In the genomic region with DNA sequence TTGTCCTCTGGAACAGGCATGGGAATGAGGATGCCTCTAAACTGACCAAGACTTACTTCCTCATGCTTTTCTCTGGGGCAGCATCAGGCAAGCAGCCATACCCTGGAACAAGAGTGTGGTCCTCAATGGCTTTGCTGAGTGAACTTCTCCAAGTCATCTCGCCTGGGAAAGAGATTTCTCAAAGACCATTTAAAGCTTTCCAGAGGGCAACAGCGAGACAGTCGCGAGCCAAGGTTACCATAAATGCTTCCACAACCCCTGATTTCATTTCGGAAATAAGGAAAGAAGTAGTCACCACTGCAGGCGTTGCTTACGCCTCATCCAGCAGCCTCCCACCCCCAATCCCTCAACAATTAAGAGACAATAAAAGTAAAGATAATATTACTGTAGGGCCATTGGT, we compare ENCODE assay signal across 12 cellular contexts. TPM values are rescaled to one million over a fixed set of nuclear protein-coding genes. Genes with fewer than 3 reads are reported as not detected.
DNase-seq lines count a peak whose midpoint lies in the region; ATAC-seq and TF ChIP-seq lines count a peak whose summit lies in the region.
"Had no signal": no experiment of that assay in that cellular context is flagged by ENCODE, and none has a peak within 500 bp of the region (broad histone marks: within the 10 kb centered on the region; RNA-seq: fewer than 3 reads in every experiment).

No MANE protein-coding gene starts in this region.

- 0 out of 2 replicates have a peak, but pooled peaks cover 2% of the 10 kb centered on the region for H3K9me3 ChIP-seq in IMR-90 (ENCODE audit: control insufficient read depth, insufficient read depth, low read length)
- no peaks in the 10 kb centered on the region for H3K9me3 ChIP-seq in trophoblast cell (ENCODE audit: insufficient read depth, low read depth, low read length)
- H3K9me3 ChIP-seq in CD4-positive, alpha-beta memory T cell (ENCODE audit: control insufficient read depth in 1 of 2, low read length in 2 of 2): no peaks in the 10 kb centered on the region
- H3K9me3 ChIP-seq: pancreas had no signal

- 67% methylated on average over 1 of the region's 7 CpGs; no CpG with 5 or more reads in 1 of the 2 experiments for WGBS in IMR-90 (ENCODE audit: extremely low coverage in 2 of 2, insufficient read length in 1 of 2), 2 experiments
- WGBS in trophoblast cell (ENCODE audit: extremely low coverage, insufficient coverage, insufficient read length): no CpG with 5 or more reads among the region's 7 CpGs

- H3K18ac ChIP-seq in IMR-90 (ENCODE audit: low read depth, low read length) (no peak overlapping the region), trophoblast cell (ENCODE audit: low read length) (no peak overlapping the region)

- H3K14ac ChIP-seq in IMR-90 (replicated peaks; ENCODE audit: low read depth, low read length): no peak overlapping the region
- no peak overlapping the region for H3K14ac ChIP-seq in trophoblast cell (ENCODE audit: low read length)

- POLR2A ChIA-PET in IMR-90 (lab: Charles Lee; ENCODE audit: unreplicated experiment): no interaction called here
- POLR2A ChIA-PET in CD4-positive, alpha-beta memory T cell (lab: Charles Lee; ENCODE audit: partially characterized antibody): no interaction called here

- no peak for TF ChIP-seq RAD21 in IMR-90 (IDR thresholded peaks at IDR 0.05; ENCODE audit: low read length)

- peaks cover 8 to 16% of the 10 kb centered on the region in 2 experiments; a peak in 2 of 4 replicates for H3K79me1 ChIP-seq in IMR-90 (ENCODE audit: low read depth in 1 of 2, low read length in 2 of 2)
- peaks cover 9% of the 10 kb centered on the region for H3K79me1 ChIP-seq in trophoblast cell (ENCODE audit: low read length)

- peak overlapping the region; percentile 83 for H2BK12ac ChIP-seq in trophoblast cell (ENCODE audit: low read length)

- H3K4me1 Mint-ChIP-seq in CD4-positive, alpha-beta memory T cell: peaks cover 0 to 15% (median 3%) of the 10 kb centered on the region in 4 donors
- peaks cover 6% of the 10 kb centered on the region for H3K4me1 Mint-ChIP-seq in activated T-cell treated with anti-CD3 and anti-CD28 coated beads, Interleukin-2, amount 50 U/mL, for 4 hours (ENCODE audit: low read depth)

- H2BK15ac ChIP-seq in IMR-90 (ENCODE audit: low read depth, low read length): no peak overlapping the region

- no peaks in the 10 kb centered on the region; the same call in 1 of the 2 replicates for H3K9me1 ChIP-seq in IMR-90 (ENCODE audit: insufficient read depth, low read length)

- H3K4me3 Mint-ChIP-seq in CD4-positive, alpha-beta memory T cell: peak overlapping the region in 1 of 8 donors; percentile 33
- no peak overlapping the region for H3K4me3 Mint-ChIP-seq in activated T-cell treated with anti-CD3 and anti-CD28 coated beads, Interleukin-2, amount 50 U/mL, for 4 hours

- no TSS peak for BruUV-seq in IMR-90 (replicated peaks; lab: Mats Ljungman, UMichigan)

- H3K4me3 ChIP-seq in IMR-90 (ENCODE audit: insufficient read depth, low read depth, low read length): no peak overlapping the region
- H3K4me3 ChIP-seq in foreskin fibroblast (ENCODE audit: low read depth in 1 of 2, low read length in 2 of 2): peak overlapping the region; percentile 50 to 53
- no peak overlapping the region for H3K4me3 ChIP-seq in trophoblast cell (ENCODE audit: low read depth, low read length)
- H3K4me3 ChIP-seq in CD4-positive, alpha-beta memory T cell (ENCODE audit: low read length in 2 of 2): no peak overlapping the region
- H3K4me3 ChIP-seq: K562 had no signal

- H3K9ac ChIP-seq in IMR-90 (ENCODE audit: low read depth, low read length) (no peak overlapping the region), trophoblast cell (ENCODE audit: low read length) (no peak overlapping the region)

- H3K36me3 Mint-ChIP-seq in CD4-positive, alpha-beta memory T cell: no peaks in the 10 kb centered on the region
- no peaks in the 10 kb centered on the region for H3K36me3 Mint-ChIP-seq in activated T-cell treated with anti-CD3 and anti-CD28 coated beads, Interleukin-2, amount 50 U/mL, for 4 hours (ENCODE audit: insufficient read depth)

- DNase-seq in AG20443 (ENCODE audit: low spot score) (peak; percentile 16), IMR-90 (no peak), foreskin fibroblast (peak in 1 of 2 donors; percentile 50), trophoblast cell (no peak), DMS153 (lab: John Stamatoyannopoulos, UW) (no peak)
- no peak for DNase-seq in CD4-positive, alpha-beta memory T cell
- no peak for DNase-seq in activated T-cell treated with anti-CD3 and anti-CD28 coated beads, Interleukin-2, amount 50 U/mL, for 4 hours
- DNase-seq: pancreas had no signal

- H3K27ac Mint-ChIP-seq in CD4-positive, alpha-beta memory T cell: no peak overlapping the region

- CTCF ChIA-PET in IMR-90 (lab: Yijun Ruan, JAX): no interaction called here
- CTCF ChIA-PET in CD4-positive, alpha-beta memory T cell (lab: Charles Lee; ENCODE audit: partially characterized antibody): no interaction called here

- H3K4me2 ChIP-seq in IMR-90 (ENCODE audit: low read depth, low read length): no peak overlapping the region; the same call in 1 of the 2 replicates
- no peak overlapping the region for H3K4me2 ChIP-seq in trophoblast cell (ENCODE audit: low read length)

- H3K27me3 Mint-ChIP-seq in CD4-positive, alpha-beta memory T cell: peaks cover 28 to 39% of the 10 kb centered on the region in 2 donors
- H3K27me3 Mint-ChIP-seq in activated T-cell treated with anti-CD3 and anti-CD28 coated beads, Interleukin-2, amount 50 U/mL, for 4 hours (ENCODE audit: low read depth): peaks cover 44% of the 10 kb centered on the region

- H4K5ac ChIP-seq in IMR-90 (ENCODE audit: low read depth, low read length): no peak overlapping the region

- H4K20me1 ChIP-seq in IMR-90 (ENCODE audit: insufficient read depth, low read length): no peaks in the 10 kb centered on the region

- H3K79me2 ChIP-seq in trophoblast cell (ENCODE audit: control insufficient read depth, insufficient read depth, low read length, poor library complexity): no peaks in the 10 kb centered on the region

- H2AK9ac ChIP-seq in IMR-90 (replicated peaks; ENCODE audit: low read depth, low read length, poor library complexity): peak overlapping the region; percentile 45

- intact Hi-C loops in IMR-90 (cut with micrococcal nuclease): loop anchor here (5.0 kb wide), 2 partner anchors 81 to 106 kb away; no protein-coding TSS in a partner anchor
- intact Hi-C loops in CD4-positive, alpha-beta memory T cell (cut with micrococcal nuclease): no loop called here

- H3K23ac ChIP-seq in IMR-90 (ENCODE audit: low read depth, low read length) (0 out of 2 replicates have a peak overlapping the region, but pooled peaks have one; percentile 33), trophoblast cell (ENCODE audit: low read length) (no peak overlapping the region)

- H4K12ac ChIP-seq in trophoblast cell (ENCODE audit: low read depth, low read length): no peak overlapping the region

- no peaks in the 10 kb centered on the region for H3K27me3 ChIP-seq in IMR-90 (ENCODE audit: control insufficient read depth, insufficient read depth, low read length)
- H3K27me3 ChIP-seq in trophoblast cell (ENCODE audit: insufficient read depth, low read length): peaks cover 16% of the 10 kb centered on the region
- H3K27me3 ChIP-seq in CD4-positive, alpha-beta memory T cell (ENCODE audit: insufficient read depth, low read length): peaks cover 17% of the 10 kb centered on the region

- H3K4ac ChIP-seq in IMR-90 (ENCODE audit: low read depth, low read length): peak overlapping the region; percentile 29; the same call in 1 of the 2 replicates
- no peak overlapping the region for H3K4ac ChIP-seq in trophoblast cell (ENCODE audit: low read depth, low read length)

- in situ Hi-C loops in IMR-90 (cut with MboI; ENCODE audit: low sequenced_read_pairs): no loop called here

- H3K56ac ChIP-seq in IMR-90 (ENCODE audit: extremely low read depth, insufficient read depth, low read length): no peak overlapping the region

- H3K36me3 ChIP-seq in IMR-90 (ENCODE audit: control insufficient read depth, insufficient read depth, low read length) (no peaks in the 10 kb centered on the region), trophoblast cell (ENCODE audit: control insufficient read depth in 1 of 2, insufficient read depth in 2 of 2, low read length in 2 of 2) (no peaks in the 10 kb centered on the region)
- no peaks in the 10 kb centered on the region for H3K36me3 ChIP-seq in CD4-positive, alpha-beta memory T cell (ENCODE audit: insufficient read depth, low read length)
- H3K36me3 ChIP-seq: cardiac muscle cell, pancreas had no signal

- H2AFZ ChIP-seq in IMR-90 (replicated peaks; ENCODE audit: low read length, poor library complexity): peak overlapping the region; percentile 91
- no peak overlapping the region for H2AFZ ChIP-seq in trophoblast cell (ENCODE audit: insufficient read depth, low read length, poor library complexity)

- H2AK5ac ChIP-seq in IMR-90 (ENCODE audit: low read depth, low read length): peak overlapping the region; percentile 60; the same call in 1 of the 2 replicates
- H2AK5ac ChIP-seq in trophoblast cell (ENCODE audit: low read length): no peak overlapping the region

- H4K8ac ChIP-seq in IMR-90 (ENCODE audit: low read depth in 2 of 2, low read length in 2 of 2) (no peak overlapping the region), trophoblast cell (ENCODE audit: low read depth, low read length) (no peak overlapping the region)

- no peak overlapping the region for H4K91ac ChIP-seq in IMR-90 (ENCODE audit: insufficient read depth, low read depth, low read length)
- no peak overlapping the region for H4K91ac ChIP-seq in trophoblast cell (ENCODE audit: low read depth, low read length)

- no peak for TF ChIP-seq POLR2A in IMR-90 (IDR thresholded peaks at IDR 0.05; ENCODE audit: low read depth, low read length)

- H3K27ac ChIP-seq in IMR-90 (ENCODE audit: insufficient read depth, low read length) (no peak overlapping the region), trophoblast cell (ENCODE audit: low read depth, low read length) (no peak overlapping the region)
- no peak overlapping the region for H3K27ac ChIP-seq in CD4-positive, alpha-beta memory T cell (ENCODE audit: low read depth, low read length)
- H3K27ac ChIP-seq: cardiac muscle cell, pancreas had no signal

- TF ChIP-seq CTCF in IMR-90 (conservative IDR thresholded peaks at IDR 0.05; ENCODE audit: low read depth, low read length) (no peak), foreskin fibroblast (IDR thresholded peaks at IDR 0.05; ENCODE audit: low read depth, low read length) (no peak)

- H3K4me1 ChIP-seq in IMR-90 (ENCODE audit: control insufficient read depth, insufficient read depth, low read length) (peaks cover 4% of the 10 kb centered on the region; the same call in 1 of the 2 replicates), trophoblast cell (ENCODE audit: control insufficient read depth in 1 of 2, insufficient read depth in 2 of 2, low read length in 2 of 2) (peaks cover 4 to 9% of the 10 kb centered on the region in 2 experiments)
- peaks cover 8% of the 10 kb centered on the region for H3K4me1 ChIP-seq in CD4-positive, alpha-beta memory T cell (ENCODE audit: insufficient read depth, low read length)

- ATAC-seq in IMR-90 (ENCODE audit: low read depth): no peak
- ATAC-seq in HG02571 (IDR thresholded peaks at IDR 0.05; ENCODE audit: unreplicated experiment): no peak
- no peak for ATAC-seq in activated T-cell treated with anti-CD3 and anti-CD28 coated beads, Interleukin-2, amount 50 U/mL, for 4 hours
- ATAC-seq: K562 had no signal

- H2BK20ac ChIP-seq in IMR-90 (ENCODE audit: low read depth, low read length): no peak overlapping the region

- no peak overlapping the region for H2BK120ac ChIP-seq in IMR-90 (ENCODE audit: low read depth, low read length)
- H2BK120ac ChIP-seq in trophoblast cell (ENCODE audit: insufficient read depth, low read length, poor library complexity): peak overlapping the region; percentile 39

- peaks cover 0 to 11% (median 4%) of the 10 kb centered on the region in 8 donors for H3K9me3 Mint-ChIP-seq in CD4-positive, alpha-beta memory T cell
- no peaks in the 10 kb centered on the region for H3K9me3 Mint-ChIP-seq in activated T-cell treated with anti-CD3 and anti-CD28 coated beads, Interleukin-2, amount 50 U/mL, for 4 hours

- no peak overlapping the region for H2BK5ac ChIP-seq in IMR-90 (ENCODE audit: low read depth, low read length, poor library complexity, severe bottlenecking)
- peak overlapping the region; percentile 19 for H2BK5ac ChIP-seq in trophoblast cell (ENCODE audit: low read depth, low read length, poor library complexity)

- dilution Hi-C loops in IMR-90 (cut with HindIII; ENCODE audit: low sequenced_read_pairs, unreplicated experiment): no loop called here

RNA-seq across cellular contexts. Expression of gene SNCAIP, which starts 1.2 kb away (rescaled TPM):
- total RNA-seq in IMR-90 (2012; rRNA removed): 19.0 and 22.5 TPM in 2 replicates
- 14.2 and 15.3 TPM in 2 replicates for polyA plus RNA-seq in IMR-90 (2012; rRNA removed)
- 3.0 and 3.5 TPM in 2 replicates for polyA plus RNA-seq in IMR-90 (2012; cell fraction: cytosol; rRNA removed)
- polyA plus RNA-seq in IMR-90 (2012; cell fraction: nucleus; rRNA removed; ENCODE audit: low replicate concordance): 10.8 and 19.7 TPM in 2 replicates
- 17.6 and 18.4 TPM in 2 replicates for polyA plus RNA-seq in trophoblast cell (2013)
- not detected for total RNA-seq in CD4-positive, alpha-beta memory T cell
- polyA plus RNA-seq in CD4-positive, alpha-beta memory T cell: not detected
- total RNA-seq in activated T-cell treated with anti-CD3 and anti-CD28 coated beads, Interleukin-2, amount 50 U/mL, for 4 hours: not detected
- total RNA-seq: K562, RPMI7951 had no signal

Comparison
In these comparisons a context has a peak if more than half of its experiments do, and no peak if none do; other contexts are left out.
1. H3K4me3 ChIP-seq: peak in foreskin fibroblast (2 of 2); none in IMR-90 (single experiment), trophoblast cell (single experiment) and CD4-positive, alpha-beta memory T cell (0 of 2).
2. RNA of gene SNCAIP, which starts 1.2 kb away (total RNA-seq): 19.0 to 22.5 TPM in IMR-90; not detected in activated T-cell treated with anti-CD3 and anti-CD28 coated beads, Interleukin-2, amount 50 U/mL, for 4 hours and not detected in CD4-positive, alpha-beta memory T cell; every median in the first group is over 10 times any median in the second.